25 cellular contexts compared by ENCODE assay signal in the genomic region with DNA sequence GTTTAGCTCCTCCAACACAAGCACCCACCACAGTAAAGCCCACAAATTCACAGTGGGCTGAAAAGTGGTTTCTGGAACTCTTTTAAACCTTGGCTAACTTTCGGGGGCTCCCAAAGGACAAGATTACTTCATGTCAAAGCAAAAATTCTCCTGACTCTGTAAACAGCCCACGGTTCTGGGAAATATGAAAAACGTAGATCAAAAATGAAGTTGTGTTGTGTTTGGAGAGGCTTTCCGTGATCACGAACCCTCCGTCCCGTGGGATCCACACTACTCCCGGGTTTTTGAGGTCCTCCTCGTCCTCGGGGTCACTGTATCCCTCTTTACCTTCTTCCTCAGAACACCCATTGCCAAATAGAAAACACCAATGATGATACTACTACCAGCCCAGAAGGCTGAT.
A peak's percentile ranks its signal among the peaks of the same experiment; 100 is the strongest.
DNase-seq lines count a peak whose midpoint lies in the region; ATAC-seq and TF ChIP-seq lines count a peak whose summit lies in the region.
"Had no signal": no experiment of that assay in that cellular context is flagged by ENCODE, and none has a peak within 500 bp of the region (broad histone marks: within the 10 kb centered on the region; RNA-seq: fewer than 3 reads in every experiment).

No MANE protein-coding gene starts in this region.

- H3K4me1 Mint-ChIP-seq in chondrocyte (ENCODE audit: low read depth): peaks cover 83% of the 10 kb centered on the region
- peaks cover 25% of the 10 kb centered on the region for H3K4me1 Mint-ChIP-seq in activated CD8-positive, alpha-beta T cell treated with anti-CD3 and anti-CD28 coated beads for 36 hours (ENCODE audit: low read depth)

- no peaks in the 10 kb centered on the region for H3K27me3 Mint-ChIP-seq in chondrocyte (ENCODE audit: low read depth)
- H3K27me3 Mint-ChIP-seq in activated CD8-positive, alpha-beta T cell treated with anti-CD3 and anti-CD28 coated beads for 36 hours: no peaks in the 10 kb centered on the region
- H3K27me3 Mint-ChIP-seq: activated CD4-positive, alpha-beta T cell treated with anti-CD3 and anti-CD28 coated beads for 36 hours had no signal

- H3K4me3 ChIP-seq in ACC112 (ENCODE audit: low read depth, low read length): no peak overlapping the region
- H3K4me3 ChIP-seq in right cardiac atrium (ENCODE audit: low read length): no peak overlapping the region
- no peak overlapping the region for H3K4me3 ChIP-seq in sigmoid colon
- H3K4me3 ChIP-seq in body of pancreas: no peak overlapping the region
- H3K4me3 ChIP-seq: A549; BLaER1 treated with 17β-estradiol and CSF1 and Interleukin-3, amounts not matched to agents 10 nM and 100 nM; dorsolateral prefrontal cortex; PC-9; upper lobe of right lung had no signal

- H3K79me2 ChIP-seq in ACC112 (ENCODE audit: control insufficient read depth, insufficient read depth, low read length, unreplicated experiment): no peaks in the 10 kb centered on the region

- no peak for TF ChIP-seq EP300 in sigmoid colon (IDR thresholded peaks at IDR 0.05)

- ATAC-seq in right cardiac atrium (peak in 1 of 2 donors; percentile 35), body of pancreas (no peak), GM19455 (IDR thresholded peaks at IDR 0.05; ENCODE audit: unreplicated experiment) (no peak)
- no peak for ATAC-seq in activated CD8-positive, alpha-beta T cell treated with anti-CD3 and anti-CD28 coated beads for 36 hours
- ATAC-seq: A549; activated CD4-positive, alpha-beta T cell treated with anti-CD3 and anti-CD28 coated beads for 36 hours; naive thymus-derived CD8-positive, alpha-beta T cell; upper lobe of right lung had no signal

- 59% methylated on average over 10 of the region's 10 CpGs for WGBS in right cardiac atrium
- 84 to 88% methylated on average over 10 of the region's 10 CpGs for WGBS in sigmoid colon, 2 donors
- 68 to 70% methylated on average over 10 of the region's 10 CpGs for WGBS in body of pancreas, 2 donors

- intact Hi-C loops in right cardiac atrium (cut with DNase I): loop anchor here in 1 of 4 donors (10.0 kb wide), 1 partner anchor 313 kb away; no protein-coding TSS in a partner anchor
- intact Hi-C loops in sigmoid colon (cut with DNase I): loop anchor here (5.0 kb wide), 2 partner anchors 49 to 321 kb away; no protein-coding TSS in a partner anchor
- intact Hi-C loops in body of pancreas (cut with DNase I): no loop called here
- intact Hi-C loops in activated CD8-positive, alpha-beta T cell treated with anti-CD3 and anti-CD28 coated beads for 36 hours (cut with micrococcal nuclease): no loop called here

- no peaks in the 10 kb centered on the region for H3K36me3 ChIP-seq in ACC112 (ENCODE audit: insufficient read depth, low read length)
- H3K36me3 ChIP-seq in sigmoid colon: no peaks in the 10 kb centered on the region
- H3K36me3 ChIP-seq in body of pancreas (replicated peaks in 1 of 2; ENCODE audit: insufficient read depth in 1 of 2, low read depth in 2 of 2): no peaks in the 10 kb centered on the region
- H3K36me3 ChIP-seq: BLaER1 treated with 17β-estradiol and CSF1 and Interleukin-3, amounts not matched to agents 10 nM and 100 nM; upper lobe of right lung had no signal

- no peak for TF ChIP-seq CTCF in chondrocyte (IDR thresholded peaks at IDR 0.05)
- no peak for TF ChIP-seq CTCF in sigmoid colon (IDR thresholded peaks at IDR 0.05)
- TF ChIP-seq CTCF in body of pancreas (IDR thresholded peaks at IDR 0.05): no peak
- no peak for TF ChIP-seq CTCF in activated CD8-positive, alpha-beta T cell treated with anti-CD3 and anti-CD28 coated beads for 36 hours (IDR thresholded peaks at IDR 0.05)

- H3K36me3 Mint-ChIP-seq in chondrocyte (ENCODE audit: low read depth): no peaks in the 10 kb centered on the region
- H3K36me3 Mint-ChIP-seq in activated CD8-positive, alpha-beta T cell treated with anti-CD3 and anti-CD28 coated beads for 36 hours (ENCODE audit: low read depth): no peaks in the 10 kb centered on the region

- H3K27ac ChIP-seq in ACC112 (ENCODE audit: low read depth, low read length): no peak overlapping the region
- H3K27ac ChIP-seq in right cardiac atrium (ENCODE audit: low read length): peak overlapping the region; percentile 59
- peak overlapping the region in 3 of 4 donors; percentile 49 to 82 (median 54) for H3K27ac ChIP-seq in sigmoid colon
- no peak overlapping the region for H3K27ac ChIP-seq in body of pancreas
- H3K27ac ChIP-seq: A549, PC-9, upper lobe of right lung had no signal

- peak overlapping the region; percentile 31 for H2AFZ ChIP-seq in ACC112 (ENCODE audit: low read length, unreplicated experiment)
- H2AFZ ChIP-seq: PC-9 had no signal

- peak overlapping the region; percentile 90 for H3K27ac Mint-ChIP-seq in chondrocyte (ENCODE audit: unreplicated experiment)
- no peak overlapping the region for H3K27ac Mint-ChIP-seq in activated CD8-positive, alpha-beta T cell treated with anti-CD3 and anti-CD28 coated beads for 36 hours
- H3K27ac Mint-ChIP-seq: activated CD4-positive, alpha-beta T cell treated with anti-CD3 and anti-CD28 coated beads for 36 hours; memory B cell had no signal

- H3K9me3 Mint-ChIP-seq in chondrocyte (ENCODE audit: low read depth): peaks cover 3% of the 10 kb centered on the region
- peaks cover 5% of the 10 kb centered on the region for H3K9me3 Mint-ChIP-seq in activated CD8-positive, alpha-beta T cell treated with anti-CD3 and anti-CD28 coated beads for 36 hours

- H3K4me3 Mint-ChIP-seq in chondrocyte (ENCODE audit: unreplicated experiment): no peak overlapping the region
- H3K4me3 Mint-ChIP-seq in activated CD8-positive, alpha-beta T cell treated with anti-CD3 and anti-CD28 coated beads for 36 hours: no peak overlapping the region
- H3K4me3 Mint-ChIP-seq: activated CD4-positive, alpha-beta T cell treated with anti-CD3 and anti-CD28 coated beads for 36 hours; memory B cell; naive thymus-derived CD8-positive, alpha-beta T cell had no signal

- DNase-seq in chondrocyte (ENCODE audit: low spot score) (no peak), right cardiac atrium (peak in 2 of 3 donors; percentile 41 to 60), sigmoid colon (no peak), body of pancreas (no peak), NCI-H128 (lab: John Stamatoyannopoulos, UW; ENCODE audit: unreplicated experiment) (no peak)
- no peak for DNase-seq in activated CD8-positive, alpha-beta T cell treated with anti-CD3 and anti-CD28 coated beads for 36 hours
- DNase-seq: activated CD4-positive, alpha-beta T cell treated with anti-CD3 and anti-CD28 coated beads for 36 hours; activated naive CD4-positive, alpha-beta T cell treated with Interleukin-2 at 50 U/mL for 16 hours; activated T-cell treated with anti-CD3 and anti-CD28 coated beads, Interleukin-2, amount 50 U/mL, for 48 hours; central memory CD4-positive, alpha-beta T cell; dorsolateral prefrontal cortex; foreskin melanocyte; kidney; naive thymus-derived CD8-positive, alpha-beta T cell; NCI-H1105 treated with DMSO at 0.1 percent for 48 hours; NCI-H2081 treated with DMSO at 0.1 percent for 48 hours; PC-9; small intestine; stimulated activated naive CD4-positive, alpha-beta T cell treated with Interleukin-2 at 50 U/mL for 16 hours; upper lobe of right lung had no signal

- CTCF ChIA-PET in activated CD8-positive, alpha-beta T cell treated with anti-CD3 and anti-CD28 coated beads for 36 hours (lab: Charles Lee): no interaction called here

- no peak for TF ChIP-seq POLR2A in sigmoid colon (IDR thresholded peaks at IDR 0.05)
- TF ChIP-seq POLR2A in body of pancreas (IDR thresholded peaks at IDR 0.05): no peak

- H3K4me1 ChIP-seq in ACC112 (ENCODE audit: control insufficient read depth, insufficient read depth, low read length, unreplicated experiment) (peaks cover 55% of the 10 kb centered on the region), right cardiac atrium (ENCODE audit: control insufficient read depth, insufficient read depth, low read length) (peaks cover 5% of the 10 kb centered on the region), sigmoid colon (peaks cover 0 to 42% (median 33%) of the 10 kb centered on the region in 4 donors), body of pancreas (peaks cover 13% of the 10 kb centered on the region)

- no peaks in the 10 kb centered on the region for H3K27me3 ChIP-seq in ACC112 (ENCODE audit: insufficient read depth, low read length)
- no peaks in the 10 kb centered on the region for H3K27me3 ChIP-seq in right cardiac atrium (ENCODE audit: control insufficient read depth, insufficient read depth)
- H3K27me3 ChIP-seq in sigmoid colon: no peaks in the 10 kb centered on the region
- H3K27me3 ChIP-seq in body of pancreas: no peaks in the 10 kb centered on the region
- H3K27me3 ChIP-seq: BLaER1 treated with 17β-estradiol and CSF1 and Interleukin-3, amounts not matched to agents 10 nM and 100 nM; upper lobe of right lung had no signal

- POLR2A ChIA-PET in activated CD8-positive, alpha-beta T cell treated with anti-CD3 and anti-CD28 coated beads for 36 hours (lab: Charles Lee): no interaction called here

- H3K9me3 ChIP-seq in right cardiac atrium (ENCODE audit: control insufficient read depth, low read length) (no peaks in the 10 kb centered on the region), sigmoid colon (no peaks in the 10 kb centered on the region), body of pancreas (no peaks in the 10 kb centered on the region)
- H3K9me3 ChIP-seq: A549, upper lobe of right lung had no signal

Comparison
In these comparisons a context has a peak if more than half of its experiments do, and no peak if none do; other contexts are left out.
1. H3K27ac ChIP-seq: peak in right cardiac atrium (single experiment) and sigmoid colon (3 of 4); none in ACC112 (single experiment) and body of pancreas (0 of 4).
2. DNase-seq: peak in right cardiac atrium (2 of 3); none in chondrocyte (single experiment), sigmoid colon (single experiment), body of pancreas (0 of 4), activated CD8-positive, alpha-beta T cell treated with anti-CD3 and anti-CD28 coated beads for 36 hours (single experiment) and NCI-H128 (single experiment).